In genomic region chr2:166862582-166863132, GRCh38 we compare ENCODE assay signal across 35 cellular contexts.
"Had no signal": no experiment of that assay in that cellular context is flagged by ENCODE, and none has a peak within 500 bp of the region (broad histone marks: within the 10 kb centered on the region; RNA-seq: fewer than 3 reads in every experiment).

No MANE protein-coding gene starts in this region.

- H3K4me3 ChIP-seq: MG63, Peyer's patch, SJSA1 had no signal

- ATAC-seq: activated CD8-positive, alpha-beta memory T cell treated with anti-CD3 and anti-CD28 coated beads, Interleukin-2, amount 10 ng/mL, durations not matched to agents 7 days and 5 days; activated naive CD8-positive, alpha-beta T cell treated with anti-CD3 and anti-CD28 coated beads, Interleukin-2, amount 50 U/mL, for 24 hours; Right ventricle myocardium inferior; SK-N-SH treated with all-trans-retinoic acid at 6 μM for 48 hours had no signal

- H3K27ac Mint-ChIP-seq: activated B cell treated with CpG ODN at 0.5 μM for 24 hours; activated CD4-positive, alpha-beta memory T cell treated with anti-CD3 and anti-CD28 coated beads, Interleukin-2, amount 10 ng/mL, durations not matched to agents 7 days and 5 days; activated CD8-positive, alpha-beta memory T cell treated with anti-CD3 and anti-CD28 coated beads, Interleukin-2, amount 10 ng/mL, durations not matched to agents 7 days and 5 days; activated naive CD4-positive, alpha-beta T cell treated with anti-CD3 and anti-CD28 coated beads, Interleukin-2, amount 10 ng/mL, durations not matched to agents 7 days and 5 days; activated naive CD8-positive, alpha-beta T cell; activated naive CD8-positive, alpha-beta T cell treated with anti-CD3 and anti-CD28 coated beads, Interleukin-2, amount 50 U/mL, for 24 hours had no signal

- DNase-seq: activated B cell treated with CpG ODN at 0.5 μM for 24 hours; activated CD4-positive, alpha-beta memory T cell treated with anti-CD3 and anti-CD28 coated beads, Interleukin-2, amount 10 ng/mL, durations not matched to agents 7 days and 5 days; activated CD4-positive, alpha-beta T cell treated with anti-CD3 and anti-CD28 coated beads for 48 hours; activated CD4-positive, CD25-positive, alpha-beta regulatory T cell treated with anti-CD3 and anti-CD28 coated beads, Interleukin-2, amount 50 U/mL, for 72 hours; activated CD8-positive, alpha-beta memory T cell treated with anti-CD3 and anti-CD28 coated beads for 24 hours; activated CD8-positive, alpha-beta memory T cell treated with anti-CD3 and anti-CD28 coated beads, Interleukin-2, amount 10 ng/mL, durations not matched to agents 7 days and 5 days; activated CD8-positive, alpha-beta memory T cell treated with anti-CD3 and anti-CD28 coated beads, Interleukin-2, amount 50 U/mL, for 48 hours; activated effector memory CD4-positive, alpha-beta T cell treated with Interleukin-2 at 50 U/mL for 16 hours; activated naive CD4-positive, alpha-beta T cell treated with anti-CD3 and anti-CD28 coated beads, Interleukin-2, amount 10 ng/mL, durations not matched to agents 7 days and 5 days; activated naive CD8-positive, alpha-beta T cell treated with anti-CD3 and anti-CD28 coated beads, Interleukin-2, amount 50 U/mL, for 24 hours; activated T-cell treated with anti-CD3 and anti-CD28 coated beads, Interleukin-2, amount 50 U/mL, for 48 hours; anterior cingulate cortex; caudate nucleus; cerebellar nuclear complex; Kasumi-1; KG1; MG63; NCI-H1092; NCI-H1436 treated with DMSO at 0.1 percent for 48 hours; NCI-H1694 treated with DMSO at 0.1 percent for 48 hours; NCI-H2029; NCI-H446; NCI-H524; Peyer's patch; RPMI8226; SW 1271; T-helper 1 cell; T-helper 2 cell; T-helper 9 cell had no signal

- H3K9me3 ChIP-seq: MG63, Peyer's patch, SJSA1 had no signal

- H3K4me1 ChIP-seq: Peyer's patch, SJSA1 had no signal

- H3K36me3 Mint-ChIP-seq: activated CD8-positive, alpha-beta memory T cell treated with anti-CD3 and anti-CD28 coated beads, Interleukin-2, amount 10 ng/mL, durations not matched to agents 7 days and 5 days; activated naive CD4-positive, alpha-beta T cell treated with anti-CD3 and anti-CD28 coated beads, Interleukin-2, amount 10 ng/mL, durations not matched to agents 7 days and 5 days; activated naive CD8-positive, alpha-beta T cell; brain had no signal

- H3K27me3 Mint-ChIP-seq: activated B cell treated with CpG ODN at 0.5 μM for 24 hours; activated CD4-positive, alpha-beta memory T cell treated with anti-CD3 and anti-CD28 coated beads, Interleukin-2, amount 10 ng/mL, durations not matched to agents 7 days and 5 days; activated CD8-positive, alpha-beta memory T cell treated with anti-CD3 and anti-CD28 coated beads, Interleukin-2, amount 10 ng/mL, durations not matched to agents 7 days and 5 days; activated naive CD4-positive, alpha-beta T cell treated with anti-CD3 and anti-CD28 coated beads, Interleukin-2, amount 10 ng/mL, durations not matched to agents 7 days and 5 days; activated naive CD8-positive, alpha-beta T cell; activated naive CD8-positive, alpha-beta T cell treated with anti-CD3 and anti-CD28 coated beads, Interleukin-2, amount 50 U/mL, for 24 hours; brain had no signal

- H3K9me3 Mint-ChIP-seq: activated B cell treated with CpG ODN at 0.5 μM for 24 hours; activated CD4-positive, alpha-beta memory T cell treated with anti-CD3 and anti-CD28 coated beads, Interleukin-2, amount 10 ng/mL, durations not matched to agents 7 days and 5 days; activated naive CD4-positive, alpha-beta T cell treated with anti-CD3 and anti-CD28 coated beads, Interleukin-2, amount 10 ng/mL, durations not matched to agents 7 days and 5 days; brain had no signal

- H3K36me3 ChIP-seq: MG63, Peyer's patch, SJSA1 had no signal

- H3K27me3 ChIP-seq: MG63, Peyer's patch, SJSA1 had no signal

- H3K27ac ChIP-seq: Peyer's patch, SJSA1, VCaP had no signal

- H3K4me1 Mint-ChIP-seq: activated B cell treated with CpG ODN at 0.5 μM for 24 hours; activated CD4-positive, alpha-beta memory T cell treated with anti-CD3 and anti-CD28 coated beads, Interleukin-2, amount 10 ng/mL, durations not matched to agents 7 days and 5 days; activated CD8-positive, alpha-beta memory T cell treated with anti-CD3 and anti-CD28 coated beads, Interleukin-2, amount 10 ng/mL, durations not matched to agents 7 days and 5 days; activated naive CD4-positive, alpha-beta T cell treated with anti-CD3 and anti-CD28 coated beads, Interleukin-2, amount 10 ng/mL, durations not matched to agents 7 days and 5 days; activated naive CD8-positive, alpha-beta T cell treated with anti-CD3 and anti-CD28 coated beads, Interleukin-2, amount 50 U/mL, for 24 hours had no signal

- H3K4me3 Mint-ChIP-seq: activated B cell treated with CpG ODN at 0.5 μM for 24 hours; activated CD4-positive, alpha-beta memory T cell treated with anti-CD3 and anti-CD28 coated beads, Interleukin-2, amount 10 ng/mL, durations not matched to agents 7 days and 5 days; activated CD8-positive, alpha-beta memory T cell treated with anti-CD3 and anti-CD28 coated beads, Interleukin-2, amount 10 ng/mL, durations not matched to agents 7 days and 5 days; activated naive CD4-positive, alpha-beta T cell treated with anti-CD3 and anti-CD28 coated beads, Interleukin-2, amount 10 ng/mL, durations not matched to agents 7 days and 5 days; activated naive CD8-positive, alpha-beta T cell; activated naive CD8-positive, alpha-beta T cell treated with anti-CD3 and anti-CD28 coated beads, Interleukin-2, amount 50 U/mL, for 24 hours; brain had no signal
